10 cellular contexts compared by ENCODE assay signal in genomic region chr21:34933609-34934345, GRCh38.
DNase-seq lines count a peak whose midpoint lies in the region; ATAC-seq lines count a peak whose summit lies in the region.
"Had no signal": no experiment of that assay in that cellular context is flagged by ENCODE, and none has a peak within 500 bp of the region (broad histone marks: within the 10 kb centered on the region; RNA-seq: fewer than 3 reads in every experiment).

No MANE protein-coding gene starts in this region.

- H3K27me3 Mint-ChIP-seq in activated naive CD4-positive, alpha-beta T cell treated with anti-CD3 and anti-CD28 coated beads, Interleukin-2, amount 10 ng/mL, durations not matched to agents 7 days and 5 days, result no peaks in the 10 kb centered on the region

- no peak overlapping the region for H2BK12ac ChIP-seq in neuronal stem cell (ENCODE audit: low read length)

- no peak overlapping the region for H2AK5ac ChIP-seq in neuronal stem cell (ENCODE audit: low read depth, low read length)

- no peaks in the 10 kb centered on the region for H3K9me3 Mint-ChIP-seq in activated naive CD4-positive, alpha-beta T cell treated with anti-CD3 and anti-CD28 coated beads, Interleukin-2, amount 10 ng/mL, durations not matched to agents 7 days and 5 days

- no peak overlapping the region for H2BK120ac ChIP-seq in neuronal stem cell (ENCODE audit: low read depth, low read length)

- H3K79me1 ChIP-seq in neuronal stem cell (ENCODE audit: low read depth, low read length), result no peaks in the 10 kb centered on the region

- peak overlapping the region; percentile 99 for H3K27ac Mint-ChIP-seq in activated naive CD4-positive, alpha-beta T cell treated with anti-CD3 and anti-CD28 coated beads, Interleukin-2, amount 10 ng/mL, durations not matched to agents 7 days and 5 days

- H3K4me3 ChIP-seq in neuronal stem cell (ENCODE audit: low read length in 2 of 2), result no peak overlapping the region
- H3K4me3 ChIP-seq: A549 had no signal

- H3K36me3 ChIP-seq in neuronal stem cell (replicated peaks in 1 of 2; ENCODE audit: control insufficient read depth in 2 of 2, insufficient read depth in 2 of 2, low read length in 2 of 2), result no peaks in the 10 kb centered on the region

- no peak overlapping the region for H3K9ac ChIP-seq in neuronal stem cell (ENCODE audit: low read depth, low read length, poor library complexity)

- H3K18ac ChIP-seq in neuronal stem cell (ENCODE audit: low read length), result no peak overlapping the region

- no peak overlapping the region for H2AFZ ChIP-seq in neuronal stem cell (ENCODE audit: low read length)

- peak overlapping the region; percentile 71 for H3K4me3 Mint-ChIP-seq in activated naive CD4-positive, alpha-beta T cell treated with anti-CD3 and anti-CD28 coated beads, Interleukin-2, amount 10 ng/mL, durations not matched to agents 7 days and 5 days

- no CpG with 5 or more reads among the region's 3 CpGs for WGBS in neuronal stem cell (ENCODE audit: extremely low coverage in 2 of 2, insufficient read length in 2 of 2, insufficient replicate concordance in 1 of 2), 2 donors

- peak; percentile 50 for ATAC-seq in HG03520 (IDR thresholded peaks at IDR 0.05; ENCODE audit: unreplicated experiment)
- ATAC-seq: A549 had no signal

- H3K9me3 ChIP-seq in neuronal stem cell (replicated peaks in 1 of 2; ENCODE audit: control insufficient read depth in 2 of 2, insufficient read depth in 1 of 2, low read depth in 1 of 2, low read length in 2 of 2), result no peaks in the 10 kb centered on the region
- H3K9me3 ChIP-seq: A549 had no signal

- no peak overlapping the region for H3K23ac ChIP-seq in neuronal stem cell (ENCODE audit: low read depth, low read length, poor library complexity)

- H3K36me3 Mint-ChIP-seq in activated naive CD4-positive, alpha-beta T cell treated with anti-CD3 and anti-CD28 coated beads, Interleukin-2, amount 10 ng/mL, durations not matched to agents 7 days and 5 days, result peaks cover 9% of the 10 kb centered on the region

- H3K4me1 ChIP-seq in neuronal stem cell (ENCODE audit: control insufficient read depth in 2 of 2, insufficient read depth in 1 of 2, low read depth in 1 of 2, low read length in 2 of 2), result no peaks in the 10 kb centered on the region

- no peak overlapping the region for H3K4me2 ChIP-seq in neuronal stem cell (ENCODE audit: insufficient read depth, low read length, poor library complexity, severe bottlenecking)
- H3K4me2 ChIP-seq: A549 had no signal

- H4K91ac ChIP-seq in neuronal stem cell (ENCODE audit: low read depth, low read length, poor library complexity), result no peak overlapping the region

- H3K27ac ChIP-seq in neuronal stem cell (replicated peaks; ENCODE audit: low read length), result no peak overlapping the region
- H3K27ac ChIP-seq: A549 had no signal

- H2BK5ac ChIP-seq in neuronal stem cell (ENCODE audit: low read length), result no peak overlapping the region

- peak; percentile 26 for DNase-seq in activated CD4-positive, CD25-positive, alpha-beta regulatory T cell treated with anti-CD3 and anti-CD28 coated beads, Interleukin-2, amount 50 U/mL, for 16 hours (ENCODE audit: low read depth, low spot score)
- no peak for DNase-seq in activated CD4-positive, CD25-positive, alpha-beta regulatory T cell (lab: John Stamatoyannopoulos, UW)
- DNase-seq in activated naive CD4-positive, alpha-beta T cell treated with anti-CD3 and anti-CD28 coated beads, Interleukin-2, amount 10 ng/mL, durations not matched to agents 7 days and 5 days, result peak; percentile 49
- DNase-seq in stimulated activated CD8-positive, alpha-beta memory T cell treated with anti-CD3 and anti-CD28 coated beads, Interleukin-4, amount 100 ng/mL, for 48 hours, result peak; percentile 43
- no peak for DNase-seq in retina
- DNase-seq in neuronal stem cell (ENCODE audit: low spot score), result no peak
- no peak for DNase-seq in SHP77 treated with DMSO at 0.1 percent for 48 hours (lab: John Stamatoyannopoulos, UW)
- DNase-seq: mesendoderm had no signal

- no peak overlapping the region for H4K8ac ChIP-seq in neuronal stem cell (ENCODE audit: low read depth, low read length)

- peaks cover 75% of the 10 kb centered on the region for H3K4me1 Mint-ChIP-seq in activated naive CD4-positive, alpha-beta T cell treated with anti-CD3 and anti-CD28 coated beads, Interleukin-2, amount 10 ng/mL, durations not matched to agents 7 days and 5 days

- H3K27me3 ChIP-seq in neuronal stem cell (ENCODE audit: control insufficient read depth in 3 of 3, insufficient read depth in 3 of 3, low read depth in 1 of 3, low read length in 3 of 3), result no peaks in the 10 kb centered on the region

- CTCF ChIA-PET in activated naive CD4-positive, alpha-beta T cell treated with anti-CD3 and anti-CD28 coated beads, Interleukin-2, amount 10 ng/mL, durations not matched to agents 7 days and 5 days (lab: Charles Lee), result interaction anchor here (0.7 to 3.1 kb wide), 13 partner anchors 13 to 466 kb away, joined by 3 to 13 read pairs (median 5); no protein-coding TSS in a partner anchor

- no peak overlapping the region for H3K14ac ChIP-seq in neuronal stem cell (ENCODE audit: low read length)

- no peak overlapping the region for H3K4ac ChIP-seq in neuronal stem cell (ENCODE audit: low read length)

- no peak overlapping the region for H2BK15ac ChIP-seq in neuronal stem cell (ENCODE audit: low read length)

Comparison
In these comparisons a context has a peak if more than half of its experiments do, and no peak if none do; other contexts are left out.
1. DNase-seq: peak in activated CD4-positive, CD25-positive, alpha-beta regulatory T cell treated with anti-CD3 and anti-CD28 coated beads, Interleukin-2, amount 50 U/mL, for 16 hours (single experiment), activated naive CD4-positive, alpha-beta T cell treated with anti-CD3 and anti-CD28 coated beads, Interleukin-2, amount 10 ng/mL, durations not matched to agents 7 days and 5 days (single experiment) and stimulated activated CD8-positive, alpha-beta memory T cell treated with anti-CD3 and anti-CD28 coated beads, Interleukin-4, amount 100 ng/mL, for 48 hours (single experiment); none in activated CD4-positive, CD25-positive, alpha-beta regulatory T cell (0 of 4), retina (single experiment), neuronal stem cell (single experiment) and SHP77 treated with DMSO at 0.1 percent for 48 hours (single experiment).